Comparison of ENCODE assay signal across 28 cellular contexts in genomic region chr3:139326131-139326530, GRCh38.
"Had no signal": no experiment of that assay in that cellular context is flagged by ENCODE, and none has a peak within 500 bp of the region (broad histone marks: within the 10 kb centered on the region; RNA-seq: fewer than 3 reads in every experiment).

No MANE protein-coding gene starts in this region.

- H3K27ac ChIP-seq: cardiac muscle cell, RWPE1, VCaP had no signal

- H3K36me3 ChIP-seq: cardiac muscle cell had no signal

- H3K4me3 ChIP-seq: cardiac muscle cell had no signal

- ATAC-seq: activated naive CD8-positive, alpha-beta T cell treated with anti-CD3 and anti-CD28 coated beads, Interleukin-2, amount 50 U/mL, for 24 hours; PC-3; Right ventricle myocardium inferior had no signal

- DNase-seq: activated B cell treated with CpG ODN at 0.5 μM for 24 hours; activated CD4-positive, alpha-beta memory T cell treated with anti-CD3 and anti-CD28 coated beads, Interleukin-2, amount 10 ng/mL, durations not matched to agents 7 days and 5 days; activated CD4-positive, alpha-beta T cell treated with anti-CD3 and anti-CD28 coated beads for 1 hour; activated CD4-positive, alpha-beta T cell treated with anti-CD3 and anti-CD28 coated beads for 48 hours; activated effector memory CD4-positive, alpha-beta T cell treated with Interleukin-2 at 50 U/mL for 16 hours; activated naive CD4-positive, alpha-beta T cell treated with anti-CD3 and anti-CD28 coated beads, Interleukin-2, amount 10 ng/mL, durations not matched to agents 7 days and 5 days; activated naive CD8-positive, alpha-beta T cell treated with anti-CD3 and anti-CD28 coated beads, Interleukin-2, amount 50 U/mL, for 24 hours; activated T-cell treated with anti-CD3 and anti-CD28 coated beads, Interleukin-2, amount 50 U/mL, for 48 hours; aorta; Kasumi-1; KG1; MM.1S; MV-4-11; NCI-H1092; NCI-H1436 treated with DMSO at 0.1 percent for 48 hours; NCI-H2029; NCI-H510A; NCI-H526; NCI-H748 treated with DMSO at 0.1 percent for 48 hours; NK-92 treated with Interleukin-12 subunit alpha and Interleukin-12 subunit beta, amount 100 ng/mL, for 24 hours; PC-3; SIG-M5; T-helper 1 cell; T-helper 9 cell had no signal
